22 cellular contexts compared by ENCODE assay signal in the genomic region with DNA sequence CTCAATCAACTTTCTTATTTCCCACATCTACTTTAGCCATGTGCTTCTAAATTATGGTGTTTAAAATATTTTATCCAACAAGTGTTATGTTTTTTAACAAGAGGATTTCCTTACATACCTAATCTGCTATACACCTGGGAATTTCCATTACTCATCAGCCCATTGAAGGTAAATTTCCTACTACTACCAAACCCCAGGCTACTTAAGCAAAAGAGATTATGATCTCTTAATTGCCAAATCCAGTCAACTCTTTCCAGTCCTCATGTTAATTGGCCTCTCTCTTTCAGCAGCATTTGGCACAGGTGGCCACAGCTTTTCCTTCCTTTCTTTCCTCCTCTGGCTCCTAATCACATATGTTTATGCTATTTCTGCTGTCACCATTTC. TPM values are rescaled to one million over a fixed set of nuclear protein-coding genes. Genes with fewer than 3 reads are reported as not detected.
DNase-seq lines count a peak whose midpoint lies in the region; ATAC-seq and TF ChIP-seq lines count a peak whose summit lies in the region.
"Had no signal": no experiment of that assay in that cellular context is flagged by ENCODE, and none has a peak within 500 bp of the region (broad histone marks: within the 10 kb centered on the region; RNA-seq: fewer than 3 reads in every experiment).

No MANE protein-coding gene starts in this region.

- peak overlapping the region; percentile 37 for H3K27ac ChIP-seq in effector memory CD4-positive, alpha-beta T cell (ENCODE audit: insufficient read depth, low read length, poor library complexity, severe bottlenecking)
- no peak overlapping the region for H3K27ac ChIP-seq in testis
- H3K27ac ChIP-seq: 22Rv1, BLaER1, SJCRH30 had no signal

- H3K4me1 ChIP-seq in effector memory CD4-positive, alpha-beta T cell (ENCODE audit: control insufficient read depth, insufficient read depth, low read length, poor library complexity, severe bottlenecking) = peaks cover 50% of the 10 kb centered on the region
- no peaks in the 10 kb centered on the region for H3K4me1 ChIP-seq in testis
- H3K4me1 ChIP-seq: SJCRH30 had no signal

- no peaks in the 10 kb centered on the region for H3K9me3 ChIP-seq in effector memory CD4-positive, alpha-beta T cell (ENCODE audit: control insufficient read depth, low read length)
- no peaks in the 10 kb centered on the region for H3K9me3 ChIP-seq in testis
- H3K9me3 ChIP-seq: BLaER1, SJCRH30 had no signal

- no peak for ATAC-seq in GM19351 (IDR thresholded peaks at IDR 0.05; ENCODE audit: unreplicated experiment)
- ATAC-seq: T-cell had no signal

- no peaks in the 10 kb centered on the region for H3K27me3 ChIP-seq in effector memory CD4-positive, alpha-beta T cell (replicated peaks; ENCODE audit: control insufficient read depth, insufficient read depth, low read length, poor library complexity, severe bottlenecking)
- H3K27me3 ChIP-seq in testis = no peaks in the 10 kb centered on the region
- H3K27me3 ChIP-seq: BLaER1, SJCRH30 had no signal

- H3K4me3 ChIP-seq in effector memory CD4-positive, alpha-beta T cell (ENCODE audit: insufficient read depth, low read depth, low read length, poor library complexity, severe bottlenecking) = no peak overlapping the region
- H3K4me3 ChIP-seq in testis = no peak overlapping the region
- H3K4me3 ChIP-seq: BLaER1, SJCRH30 had no signal

- intact Hi-C loops in testis (cut with DNase I; ENCODE audit: low total_unique reads) = no loop called here

- no peak for TF ChIP-seq POLR2A in testis (IDR thresholded peaks at IDR 0.05)
- no peak for TF ChIP-seq POLR2A in erythroblast (IDR thresholded peaks at IDR 0.05; ENCODE audit: low read length)

- DNase-seq in DMS 273 (lab: John Stamatoyannopoulos, UW; ENCODE audit: unreplicated experiment) = peak; percentile 9
- no peak for DNase-seq in DMS 273 treated with DMSO at 0.1 percent for 48 hours (lab: John Stamatoyannopoulos, UW)
- DNase-seq in D341Med (ENCODE audit: low spot score) = peak; percentile 44
- DNase-seq in NCI-H69 (lab: John Stamatoyannopoulos, UW) = peak; percentile 19
- no peak for DNase-seq in effector memory CD4-positive, alpha-beta T cell
- DNase-seq in testis = no peak
- DNase-seq in erythroblast (lab: John Stamatoyannopoulos, UW) = no peak
- DNase-seq: ACHN; CD4-positive, alpha-beta T cell; COR-L47; NCI-H1417 treated with DMSO at 0.1 percent for 48 hours; NCI-H187; NCI-H510A treated with DMSO at 0.1 percent for 48 hours; NK-92 treated with Interleukin-12 subunit alpha and Interleukin-12 subunit beta, amount 100 ng/mL, for 24 hours; SJCRH30; T-cell had no signal

- peaks cover 7% of the 10 kb centered on the region for H3K36me3 ChIP-seq in effector memory CD4-positive, alpha-beta T cell (ENCODE audit: control insufficient read depth, insufficient read depth, low read length)
- H3K36me3 ChIP-seq in testis (ENCODE audit: low read depth, missing control alignments) = no peaks in the 10 kb centered on the region

- TF ChIP-seq CTCF in testis (IDR thresholded peaks at IDR 0.05) = no peak

RNA-seq across cellular contexts. Expression of a gene that starts 5.1 kb away (rescaled TPM):
- total RNA-seq in testis = 1 to 10 TPM; 5.4 to 6.9 TPM
- polyA plus RNA-seq in testis (ENCODE audit: insufficient read depth, low read depth, low replicate concordance) = 15.4 TPM

RNA-seq across cellular contexts. Expression of a gene that starts 19.4 kb away (rescaled TPM):
- total RNA-seq in testis = 100 to 1,000 TPM; 183 to 188 TPM
- 419 TPM for polyA plus RNA-seq in testis (ENCODE audit: insufficient read depth, low read depth, low replicate concordance)

RNA-seq across cellular contexts. Expression of a gene that starts 19.7 kb away (rescaled TPM):
- total RNA-seq in testis = 10 to 100 TPM; 32.6 to 33.8 TPM
- polyA plus RNA-seq in testis (ENCODE audit: insufficient read depth, low read depth, low replicate concordance) = 33.7 TPM

RNA-seq across cellular contexts. Expression of a gene that starts 34.7 kb away (rescaled TPM):
- total RNA-seq in testis = 1 to 10 TPM; 2.8 to 3.8 TPM
- 2.5 TPM for polyA plus RNA-seq in testis (ENCODE audit: insufficient read depth, low read depth, low replicate concordance)
- total RNA-seq: CD4-positive, alpha-beta T cell; Daoy; M059J; SJCRH30 had no signal

RNA-seq across cellular contexts. Expression of a gene that starts 34.7 kb away (rescaled TPM):
- total RNA-seq in testis = 10 to 100 TPM; 27.6 to 63.6 TPM
- polyA plus RNA-seq in testis (ENCODE audit: insufficient read depth, low read depth, low replicate concordance) = 148 TPM
- total RNA-seq: CD4-positive, alpha-beta T cell; Daoy; M059J; SJCRH30; T-cell had no signal
- polyA plus RNA-seq: IgD-negative memory B cell had no signal

Comparison
In these comparisons a context has a peak if more than half of its experiments do, and no peak if none do; other contexts are left out.
1. DNase-seq: peak in DMS 273 (single experiment), D341Med (single experiment) and NCI-H69 (single experiment); none in DMS 273 treated with DMSO at 0.1 percent for 48 hours (single experiment), effector memory CD4-positive, alpha-beta T cell (0 of 3), testis (single experiment) and erythroblast (0 of 2).